Comparison of ENCODE assay signal across 8 cellular contexts in genomic region chr19:57321164-57321563, GRCh38. TPM values are rescaled to one million over a fixed set of nuclear protein-coding genes. Genes with fewer than 3 reads are reported as not detected.
DNase-seq lines count a peak whose midpoint lies in the region; ATAC-seq, FAIRE-seq and TF ChIP-seq lines count a peak whose summit lies in the region.

No MANE protein-coding gene starts in this region.

- H3K36me3 Mint-ChIP-seq in activated T-cell treated with anti-CD3 and anti-CD28 coated beads, Interleukin-2, amount 50 U/mL, for 72 hours (ENCODE audit: insufficient read depth in 2 of 2) = peaks cover 42 to 53% of the 10 kb centered on the region in 2 donors
- H3K36me3 Mint-ChIP-seq in activated naive CD8-positive, alpha-beta T cell = peaks cover 43% of the 10 kb centered on the region

- H2AFZ ChIP-seq in HepG2 (ENCODE audit: low read length) = no peak overlapping the region

- peak overlapping the region; percentile 97 for H3K27ac Mint-ChIP-seq in activated T-cell treated with anti-CD3 and anti-CD28 coated beads, Interleukin-2, amount 50 U/mL, for 72 hours
- peak overlapping the region; percentile 93 for H3K27ac Mint-ChIP-seq in activated naive CD8-positive, alpha-beta T cell

- peaks cover 10 to 25% of the 10 kb centered on the region in 2 experiments for H3K36me3 ChIP-seq in HepG2 (replicated peaks in 1 of 2; ENCODE audit: control insufficient read depth in 1 of 2, insufficient read depth in 2 of 2, low read length in 2 of 2)
- peaks cover 36 to 38% (median 36%) of the 10 kb centered on the region in 3 donors for H3K36me3 ChIP-seq in tibial artery

- no peak for DNase-seq in activated T-cell treated with anti-CD3 and anti-CD28 coated beads, Interleukin-2, amount 50 U/mL, for 72 hours
- DNase-seq in activated T-cell treated with anti-CD3 and anti-CD28 coated beads for 4 hours = no peak
- no peak for DNase-seq in HepG2 (ENCODE audit: low spot score)
- DNase-seq in tibial artery = no peak
- DNase-seq in NCI-H1694 (lab: John Stamatoyannopoulos, UW) = no peak

- WGBS in HepG2 (ENCODE audit: low lambda C conversion rate) = 18% methylated on average over 8 of the region's 8 CpGs

- in situ Hi-C loops in HepG2 (cut with HindIII; ENCODE audit: extremely low pct_ligation_motif_present, low pct_unique_long_range_greater_than_20kb) = no loop called here

- POLR2A ChIA-PET in HepG2 (lab: Yijun Ruan, JAX) = interaction anchor here (0.7 kb wide), 1 partner anchor 30 kb away, joined by 3 read pairs; the partner anchor contains the start of gene ZNF304

- peaks cover 11% of the 10 kb centered on the region for H3K27me3 Mint-ChIP-seq in activated T-cell treated with anti-CD3 and anti-CD28 coated beads, Interleukin-2, amount 50 U/mL, for 72 hours (ENCODE audit: low read depth)
- H3K27me3 Mint-ChIP-seq in activated naive CD8-positive, alpha-beta T cell = peaks cover 11% of the 10 kb centered on the region

- H3K4me1 ChIP-seq in HepG2 (ENCODE audit: insufficient read depth, low read length) (peaks cover 25% of the 10 kb centered on the region), tibial artery (peaks cover 0 to 18% (median 13%) of the 10 kb centered on the region in 4 donors)

- no peaks in the 10 kb centered on the region for H4K20me1 ChIP-seq in HepG2 (ENCODE audit: insufficient read depth, low read length)

- peak overlapping the region; percentile 79 for H3K4me2 ChIP-seq in HepG2 (ENCODE audit: low read depth, low read length)

- H3K4me1 Mint-ChIP-seq in activated T-cell treated with anti-CD3 and anti-CD28 coated beads, Interleukin-2, amount 50 U/mL, for 72 hours (ENCODE audit: low read depth) = peaks cover 28% of the 10 kb centered on the region
- H3K4me1 Mint-ChIP-seq in activated naive CD8-positive, alpha-beta T cell (ENCODE audit: low read depth) = peaks cover 26% of the 10 kb centered on the region

- BruUV-seq in HepG2 (replicated peaks; lab: Mats Ljungman, UMichigan) = no TSS peak

- no peak for TF ChIP-seq CTCF in HepG2 (CRISPR knock-in tag; IDR thresholded peaks at IDR 0.05)
- TF ChIP-seq CTCF in tibial artery (IDR thresholded peaks at IDR 0.05) = no peak

- H3K9me3 Mint-ChIP-seq in activated T-cell treated with anti-CD3 and anti-CD28 coated beads, Interleukin-2, amount 50 U/mL, for 72 hours = peaks cover 5 to 13% of the 10 kb centered on the region in 2 donors
- H3K9me3 Mint-ChIP-seq in activated naive CD8-positive, alpha-beta T cell (ENCODE audit: low read depth) = peaks cover 22% of the 10 kb centered on the region

- no peak for TF ChIP-seq POLR2A in HepG2 (IDR thresholded peaks at IDR 0.05; ENCODE audit: insufficient read depth in 1 of 2, low read depth in 2 of 2, low read length in 2 of 2)

- TF ChIP-seq EP300 in HepG2 (IDR thresholded peaks at IDR 0.05; ENCODE audit: low read depth in 2 of 2, low read length in 2 of 2) (no peak), HepG2 (CRISPR knock-in tag; IDR thresholded peaks at IDR 0.05; ENCODE audit: borderline replicate concordance) (no peak)

- ATAC-seq in activated T-cell treated with anti-CD3 and anti-CD28 coated beads, Interleukin-2, amount 50 U/mL, for 72 hours (replicated peaks in 1 of 2) = no peak
- no peak; the same call in 2 of the 3 replicates for ATAC-seq in HepG2
- no peak for ATAC-seq in HG03342 (IDR thresholded peaks at IDR 0.05; ENCODE audit: unreplicated experiment)
- no peak for ATAC-seq in GM21619 (IDR thresholded peaks at IDR 0.05; ENCODE audit: unreplicated experiment)

- peak overlapping the region; percentile 84 to 91 (median 88) for H3K4me3 ChIP-seq in HepG2 (replicated peaks in 1 of 3; ENCODE audit: insufficient read depth in 1 of 3, low read depth in 2 of 3, low read length in 3 of 3)
- H3K4me3 ChIP-seq in tibial artery = peak overlapping the region; percentile 93 to 94

- peak overlapping the region; percentile 82 to 92 for H3K4me3 Mint-ChIP-seq in activated T-cell treated with anti-CD3 and anti-CD28 coated beads, Interleukin-2, amount 50 U/mL, for 72 hours
- peak overlapping the region; percentile 95 for H3K4me3 Mint-ChIP-seq in activated naive CD8-positive, alpha-beta T cell

- H3K9ac ChIP-seq in HepG2 (ENCODE audit: insufficient read depth, low read depth, low read length) = peak overlapping the region; percentile 93

- 0 out of 5 replicates have a peak, but pooled peaks cover 0 to 4% of the 10 kb centered on the region in 2 experiments for H3K27me3 ChIP-seq in HepG2 (ENCODE audit: control insufficient read depth in 1 of 2, insufficient read depth in 2 of 2, low read length in 2 of 2)
- H3K27me3 ChIP-seq in tibial artery = peaks cover 0 to 9% of the 10 kb centered on the region in 2 donors

- intact Hi-C loops in HepG2 (cut with micrococcal nuclease; ENCODE audit: unreplicated experiment) = loop anchor here (5.0 kb wide), 1 partner anchor 41 kb away; the partner anchor contains the start of genes TRAPPC2B and ZNF547
- intact Hi-C loops in tibial artery (cut with DNase I; ENCODE audit: low total_unique reads) = loop anchor here (5.0 kb wide), 1 partner anchor 36 kb away; no protein-coding TSS in a partner anchor

- FAIRE-seq in HepG2 (lab: Jason Lieb, UNC) = no peak

- peaks cover 28% of the 10 kb centered on the region for H3K79me2 ChIP-seq in HepG2 (ENCODE audit: insufficient read depth, low read length)

- CTCF ChIA-PET in HepG2 (lab: Yijun Ruan, JAX; ENCODE audit: low intra/inter-chr PET ratio, low total read pairs) = no interaction called here

- H3K9me3 ChIP-seq in HepG2 (ENCODE audit: low read length) = no peaks in the 10 kb centered on the region
- peaks cover 0 to 39% (median 27%) of the 10 kb centered on the region in 3 donors for H3K9me3 ChIP-seq in tibial artery

- no peak for TF ChIP-seq RAD21 in HepG2 (CRISPR knock-in tag; IDR thresholded peaks at IDR 0.05)

- H3K27ac ChIP-seq in HepG2 (ENCODE audit: extremely low read length, insufficient read depth, low read length) (no peak overlapping the region), tibial artery (peak overlapping the region; percentile 87 to 95)

RNA-seq across cellular contexts. Expression of gene ZNF543, which starts 0.9 kb away (rescaled TPM):
- 1 to 10 TPM; 8.4 to 9.0 TPM for total RNA-seq in activated T-cell treated with anti-CD3 and anti-CD28 coated beads, Interleukin-2, amount 50 U/mL, for 72 hours
- total RNA-seq in HepG2 (2016; rRNA removed; fragmentation: Illumina TruSeq; extraction: Trizol) = 8.9 and 10.4 TPM in 2 replicates
- 0.62 and 0.81 TPM in 2 replicates for total RNA-seq in HepG2 (2016; cell fraction: cytosol; rRNA removed; fragmentation: Illumina TruSeq; extraction: Trizol; ENCODE audit: low read depth)
- 8.0 and 9.3 TPM in 2 replicates for total RNA-seq in HepG2 (2016; cell fraction: insoluble cytoplasmic fraction; rRNA removed; fragmentation: Illumina TruSeq; extraction: Trizol)
- total RNA-seq in HepG2 (2016; cell fraction: membrane; rRNA removed; fragmentation: Illumina TruSeq; extraction: Trizol) = 4.5 and 4.7 TPM in 2 replicates
- 5.9 and 6.1 TPM in 2 replicates for total RNA-seq in HepG2 (2016; cell fraction: nucleus; rRNA removed; fragmentation: Illumina TruSeq; extraction: Trizol)
- polyA plus RNA-seq in HepG2 (2011; rRNA removed) = 2.1 and 2.5 TPM in 2 replicates
- polyA plus RNA-seq in HepG2 (2011; cell fraction: cytosol; rRNA removed) = 1.0 and 1.6 TPM in 2 replicates
- polyA plus RNA-seq in HepG2 (2011; cell fraction: nucleus; rRNA removed) = 1.9 and 2.4 TPM in 2 replicates
- 1.3 and 1.8 TPM in 2 replicates for polyA plus RNA-seq in HepG2 (2012)
- 0.15 TPM in 2 replicates for polyA plus RNA-seq in HepG2 (2016; cell fraction: cytosol; fragmentation: Illumina TruSeq; extraction: Trizol; ENCODE audit: low read depth)
- polyA plus RNA-seq in HepG2 (2016; cell fraction: insoluble cytoplasmic fraction; fragmentation: Illumina TruSeq; extraction: Trizol; ENCODE audit: low read depth) = 3.1 TPM in 2 replicates
- polyA plus RNA-seq in HepG2 (2016; cell fraction: membrane; fragmentation: Illumina TruSeq; extraction: Trizol; ENCODE audit: low read depth) = 0.85 and 0.98 TPM in 2 replicates
- polyA plus RNA-seq in HepG2 (2016; cell fraction: nucleus; fragmentation: Illumina TruSeq; extraction: Trizol; ENCODE audit: insufficient read depth, low read depth) = 3.5 and 4.7 TPM in 2 replicates
- 4.9 and 6.1 TPM in 2 replicates for polyA minus RNA-seq in HepG2 (2011; rRNA and poly(A)+ RNA removed; ENCODE audit: low replicate concordance)
- 4.7 and 6.4 TPM in 2 replicates for polyA minus RNA-seq in HepG2 (2011; cell fraction: cytosol; rRNA and poly(A)+ RNA removed)
- polyA minus RNA-seq in HepG2 (2011; cell fraction: nucleus; rRNA and poly(A)+ RNA removed) = 6.3 and 11.8 TPM in 2 replicates

RNA-seq across cellular contexts. Expression of gene ZNF304, which starts 29.9 kb away (rescaled TPM):
- 1 to 10 TPM; 8.1 to 8.3 TPM for total RNA-seq in activated T-cell treated with anti-CD3 and anti-CD28 coated beads, Interleukin-2, amount 50 U/mL, for 72 hours
- total RNA-seq in HepG2 (2016; rRNA removed; fragmentation: Illumina TruSeq; extraction: Trizol) = 8.0 and 9.5 TPM in 2 replicates
- total RNA-seq in HepG2 (2016; cell fraction: cytosol; rRNA removed; fragmentation: Illumina TruSeq; extraction: Trizol; ENCODE audit: low read depth) = 0.61 and 1.1 TPM in 2 replicates
- 7.7 and 8.9 TPM in 2 replicates for total RNA-seq in HepG2 (2016; cell fraction: insoluble cytoplasmic fraction; rRNA removed; fragmentation: Illumina TruSeq; extraction: Trizol)
- total RNA-seq in HepG2 (2016; cell fraction: membrane; rRNA removed; fragmentation: Illumina TruSeq; extraction: Trizol) = 3.0 and 3.4 TPM in 2 replicates
- total RNA-seq in HepG2 (2016; cell fraction: nucleus; rRNA removed; fragmentation: Illumina TruSeq; extraction: Trizol) = 5.9 and 7.0 TPM in 2 replicates
- polyA plus RNA-seq in HepG2 (2011; rRNA removed) = 3.4 and 3.6 TPM in 2 replicates
- polyA plus RNA-seq in HepG2 (2011; cell fraction: cytosol; rRNA removed) = 1.8 and 2.7 TPM in 2 replicates
- polyA plus RNA-seq in HepG2 (2011; cell fraction: nucleus; rRNA removed) = 3.0 and 4.8 TPM in 2 replicates
- polyA plus RNA-seq in HepG2 (2012) = 3.5 and 4.1 TPM in 2 replicates
- polyA plus RNA-seq in HepG2 (2016; cell fraction: cytosol; fragmentation: Illumina TruSeq; extraction: Trizol; ENCODE audit: low read depth) = 0.17 TPM in 2 replicates
- 4.3 and 4.6 TPM in 2 replicates for polyA plus RNA-seq in HepG2 (2016; cell fraction: insoluble cytoplasmic fraction; fragmentation: Illumina TruSeq; extraction: Trizol; ENCODE audit: low read depth)
- polyA plus RNA-seq in HepG2 (2016; cell fraction: membrane; fragmentation: Illumina TruSeq; extraction: Trizol; ENCODE audit: low read depth) = 0.69 and 0.74 TPM in 2 replicates
- 7.8 and 9.4 TPM in 2 replicates for polyA plus RNA-seq in HepG2 (2016; cell fraction: nucleus; fragmentation: Illumina TruSeq; extraction: Trizol; ENCODE audit: insufficient read depth, low read depth)
- polyA minus RNA-seq in HepG2 (2011; rRNA and poly(A)+ RNA removed; ENCODE audit: low replicate concordance) = 8.4 and 9.2 TPM in 2 replicates
- polyA minus RNA-seq in HepG2 (2011; cell fraction: cytosol; rRNA and poly(A)+ RNA removed) = 4.4 and 6.1 TPM in 2 replicates
- 3.9 and 5.5 TPM in 2 replicates for polyA minus RNA-seq in HepG2 (2011; cell fraction: nucleus; rRNA and poly(A)+ RNA removed)

RNA-seq across cellular contexts. Expression of gene ZNF460, which starts 40.9 kb away (rescaled TPM):
- 100 to 1,000 TPM; 114 to 129 TPM for total RNA-seq in activated T-cell treated with anti-CD3 and anti-CD28 coated beads, Interleukin-2, amount 50 U/mL, for 72 hours
- total RNA-seq in HepG2 (2016; rRNA removed; fragmentation: Illumina TruSeq; extraction: Trizol) = 44.8 and 76.3 TPM in 2 replicates
- 2.9 and 3.1 TPM in 2 replicates for total RNA-seq in HepG2 (2016; cell fraction: cytosol; rRNA removed; fragmentation: Illumina TruSeq; extraction: Trizol; ENCODE audit: low read depth)
- total RNA-seq in HepG2 (2016; cell fraction: insoluble cytoplasmic fraction; rRNA removed; fragmentation: Illumina TruSeq; extraction: Trizol) = 40.9 and 72.0 TPM in 2 replicates
- 9.8 and 11.2 TPM in 2 replicates for total RNA-seq in HepG2 (2016; cell fraction: membrane; rRNA removed; fragmentation: Illumina TruSeq; extraction: Trizol)
- 70.0 and 73.2 TPM in 2 replicates for total RNA-seq in HepG2 (2016; cell fraction: nucleus; rRNA removed; fragmentation: Illumina TruSeq; extraction: Trizol)
- polyA plus RNA-seq in HepG2 (2011; rRNA removed) = 14.5 and 15.3 TPM in 2 replicates
- 5.4 and 7.1 TPM in 2 replicates for polyA plus RNA-seq in HepG2 (2011; cell fraction: cytosol; rRNA removed)
- 22.5 and 28.5 TPM in 2 replicates for polyA plus RNA-seq in HepG2 (2011; cell fraction: nucleus; rRNA removed)
- 1.7 and 1.8 TPM in 2 replicates for polyA plus RNA-seq in HepG2 (2012)
- polyA plus RNA-seq in HepG2 (2016; cell fraction: cytosol; fragmentation: Illumina TruSeq; extraction: Trizol; ENCODE audit: low read depth) = 0.02 TPM in 1 of 2 replicates, not detected in the other
- 1.0 and 1.3 TPM in 2 replicates for polyA plus RNA-seq in HepG2 (2016; cell fraction: insoluble cytoplasmic fraction; fragmentation: Illumina TruSeq; extraction: Trizol; ENCODE audit: low read depth)
- 0.12 and 0.14 TPM in 2 replicates for polyA plus RNA-seq in HepG2 (2016; cell fraction: membrane; fragmentation: Illumina TruSeq; extraction: Trizol; ENCODE audit: low read depth)
- polyA plus RNA-seq in HepG2 (2016; cell fraction: nucleus; fragmentation: Illumina TruSeq; extraction: Trizol; ENCODE audit: insufficient read depth, low read depth) = 2.7 and 3.2 TPM in 2 replicates
- 113 and 142 TPM in 2 replicates for polyA minus RNA-seq in HepG2 (2011; rRNA and poly(A)+ RNA removed; ENCODE audit: low replicate concordance)
- 66.3 and 87.7 TPM in 2 replicates for polyA minus RNA-seq in HepG2 (2011; cell fraction: cytosol; rRNA and poly(A)+ RNA removed)
- 149 and 236 TPM in 2 replicates for polyA minus RNA-seq in HepG2 (2011; cell fraction: nucleus; rRNA and poly(A)+ RNA removed)

RNA-seq across cellular contexts. Expression of gene TRAPPC2B, which starts 42.2 kb away (rescaled TPM):
- 1 to 10 TPM; 7.3 to 8.5 TPM for total RNA-seq in activated T-cell treated with anti-CD3 and anti-CD28 coated beads, Interleukin-2, amount 50 U/mL, for 72 hours
- 13.3 and 20.5 TPM in 2 replicates for total RNA-seq in HepG2 (2016; rRNA removed; fragmentation: Illumina TruSeq; extraction: Trizol)
- 6.0 and 7.5 TPM in 2 replicates for total RNA-seq in HepG2 (2016; cell fraction: cytosol; rRNA removed; fragmentation: Illumina TruSeq; extraction: Trizol; ENCODE audit: low read depth)
- 14.1 and 20.3 TPM in 2 replicates for total RNA-seq in HepG2 (2016; cell fraction: insoluble cytoplasmic fraction; rRNA removed; fragmentation: Illumina TruSeq; extraction: Trizol)
- 5.7 and 5.9 TPM in 2 replicates for total RNA-seq in HepG2 (2016; cell fraction: membrane; rRNA removed; fragmentation: Illumina TruSeq; extraction: Trizol)
- 7.0 and 7.7 TPM in 2 replicates for total RNA-seq in HepG2 (2016; cell fraction: nucleus; rRNA removed; fragmentation: Illumina TruSeq; extraction: Trizol)
- polyA plus RNA-seq in HepG2 (2011; rRNA removed) = 16.8 and 17.7 TPM in 2 replicates
- 19.8 and 24.4 TPM in 2 replicates for polyA plus RNA-seq in HepG2 (2011; cell fraction: cytosol; rRNA removed)
- 3.5 and 5.8 TPM in 2 replicates for polyA plus RNA-seq in HepG2 (2011; cell fraction: nucleus; rRNA removed)
- polyA plus RNA-seq in HepG2 (2012) = 12.0 and 12.7 TPM in 2 replicates
- polyA plus RNA-seq in HepG2 (2016; cell fraction: cytosol; fragmentation: Illumina TruSeq; extraction: Trizol; ENCODE audit: low read depth) = 3.7 and 5.0 TPM in 2 replicates
- polyA plus RNA-seq in HepG2 (2016; cell fraction: insoluble cytoplasmic fraction; fragmentation: Illumina TruSeq; extraction: Trizol; ENCODE audit: low read depth) = 20.2 and 24.5 TPM in 2 replicates
- polyA plus RNA-seq in HepG2 (2016; cell fraction: membrane; fragmentation: Illumina TruSeq; extraction: Trizol; ENCODE audit: low read depth) = 2.9 TPM in 2 replicates
- polyA plus RNA-seq in HepG2 (2016; cell fraction: nucleus; fragmentation: Illumina TruSeq; extraction: Trizol; ENCODE audit: insufficient read depth, low read depth) = 10.9 and 11.1 TPM in 2 replicates
- 6.7 and 11.3 TPM in 2 replicates for polyA minus RNA-seq in HepG2 (2011; rRNA and poly(A)+ RNA removed; ENCODE audit: low replicate concordance)
- polyA minus RNA-seq in HepG2 (2011; cell fraction: cytosol; rRNA and poly(A)+ RNA removed) = 1.8 and 6.1 TPM in 2 replicates
- polyA minus RNA-seq in HepG2 (2011; cell fraction: nucleus; rRNA and poly(A)+ RNA removed) = 3.6 and 6.2 TPM in 2 replicates

RNA-seq across cellular contexts. Expression of gene ZNF547, which starts 42.2 kb away (rescaled TPM):
- 1 to 10 TPM; 3.9 to 4.5 TPM for total RNA-seq in activated T-cell treated with anti-CD3 and anti-CD28 coated beads, Interleukin-2, amount 50 U/mL, for 72 hours
- total RNA-seq in HepG2 (2016; rRNA removed; fragmentation: Illumina TruSeq; extraction: Trizol) = 2.1 and 2.6 TPM in 2 replicates
- total RNA-seq in HepG2 (2016; cell fraction: cytosol; rRNA removed; fragmentation: Illumina TruSeq; extraction: Trizol; ENCODE audit: low read depth) = 0.40 and 0.44 TPM in 2 replicates
- 2.2 and 2.6 TPM in 2 replicates for total RNA-seq in HepG2 (2016; cell fraction: insoluble cytoplasmic fraction; rRNA removed; fragmentation: Illumina TruSeq; extraction: Trizol)
- total RNA-seq in HepG2 (2016; cell fraction: membrane; rRNA removed; fragmentation: Illumina TruSeq; extraction: Trizol) = 1.0 TPM in 2 replicates
- 3.1 and 4.6 TPM in 2 replicates for total RNA-seq in HepG2 (2016; cell fraction: nucleus; rRNA removed; fragmentation: Illumina TruSeq; extraction: Trizol)
- 2.0 and 2.2 TPM in 2 replicates for polyA plus RNA-seq in HepG2 (2011; rRNA removed)
- polyA plus RNA-seq in HepG2 (2011; cell fraction: cytosol; rRNA removed) = 0.71 and 1.3 TPM in 2 replicates
- polyA plus RNA-seq in HepG2 (2011; cell fraction: nucleus; rRNA removed) = 3.0 and 5.3 TPM in 2 replicates
- polyA plus RNA-seq in HepG2 (2012) = 2.5 TPM in 2 replicates
- 0.24 and 0.31 TPM in 2 replicates for polyA plus RNA-seq in HepG2 (2016; cell fraction: cytosol; fragmentation: Illumina TruSeq; extraction: Trizol; ENCODE audit: low read depth)
- polyA plus RNA-seq in HepG2 (2016; cell fraction: insoluble cytoplasmic fraction; fragmentation: Illumina TruSeq; extraction: Trizol; ENCODE audit: low read depth) = 1.3 and 1.4 TPM in 2 replicates
- 0.37 and 0.50 TPM in 2 replicates for polyA plus RNA-seq in HepG2 (2016; cell fraction: membrane; fragmentation: Illumina TruSeq; extraction: Trizol; ENCODE audit: low read depth)
- polyA plus RNA-seq in HepG2 (2016; cell fraction: nucleus; fragmentation: Illumina TruSeq; extraction: Trizol; ENCODE audit: insufficient read depth, low read depth) = 4.6 and 5.6 TPM in 2 replicates
- polyA minus RNA-seq in HepG2 (2011; rRNA and poly(A)+ RNA removed; ENCODE audit: low replicate concordance) = 4.5 and 5.7 TPM in 2 replicates
- polyA minus RNA-seq in HepG2 (2011; cell fraction: cytosol; rRNA and poly(A)+ RNA removed) = 2.1 and 2.2 TPM in 2 replicates
- 4.8 and 6.3 TPM in 2 replicates for polyA minus RNA-seq in HepG2 (2011; cell fraction: nucleus; rRNA and poly(A)+ RNA removed)
